In genomic region chr15:73686781-73687256, GRCh38 we compare ENCODE assay signal across 12 cellular contexts. TPM values are rescaled to one million over a fixed set of nuclear protein-coding genes. Genes with fewer than 3 reads are reported as not detected.
DNase-seq lines count a peak whose midpoint lies in the region; ATAC-seq and TF ChIP-seq lines count a peak whose summit lies in the region.
"Had no signal": no experiment of that assay in that cellular context is flagged by ENCODE, and none has a peak within 500 bp of the region (broad histone marks: within the 10 kb centered on the region; RNA-seq: fewer than 3 reads in every experiment).

No MANE protein-coding gene starts in this region.

- peaks cover 69% of the 10 kb centered on the region for H3K79me2 ChIP-seq in GM23338 (replicated peaks; ENCODE audit: insufficient read depth)

- intact Hi-C loops in sciatic nerve (cut with DNase I), result no loop called here
- intact Hi-C loops in activated CD4-positive, alpha-beta T cell treated with anti-CD3 and anti-CD28 coated beads, Interleukin-2, amount 10 ng/mL, durations not matched to agents 24 days and 14 days (cut with micrococcal nuclease), result no loop called here

- H3K27ac ChIP-seq in GM23338 (ENCODE audit: low read depth) (no peak overlapping the region), VCaP (peak overlapping the region; percentile 99; the same call in 1 of the 2 replicates)
- H3K27ac ChIP-seq: right lobe of liver had no signal

- peaks cover 42% of the 10 kb centered on the region for H4K20me1 ChIP-seq in GM23338 (replicated peaks; ENCODE audit: insufficient read depth)

- H3K27ac Mint-ChIP-seq in GM23338, result no peak overlapping the region
- no peak overlapping the region for H3K27ac Mint-ChIP-seq in activated CD4-positive, alpha-beta T cell treated with anti-CD3 and anti-CD28 coated beads, Interleukin-2, amount 10 ng/mL, durations not matched to agents 24 days and 14 days

- H2AFZ ChIP-seq in GM23338, result no peak overlapping the region

- H3K4me3 ChIP-seq in GM23338 (no peak overlapping the region), foreskin fibroblast (ENCODE audit: low read depth in 1 of 2, low read length in 2 of 2) (peak overlapping the region; percentile 89 to 90)
- H3K4me3 ChIP-seq: right lobe of liver had no signal

- H3K36me3 Mint-ChIP-seq in GM23338 (ENCODE audit: low read depth), result no peaks in the 10 kb centered on the region
- no peaks in the 10 kb centered on the region for H3K36me3 Mint-ChIP-seq in activated CD4-positive, alpha-beta T cell treated with anti-CD3 and anti-CD28 coated beads, Interleukin-2, amount 10 ng/mL, durations not matched to agents 24 days and 14 days (ENCODE audit: low read depth)

- H3K4me3 Mint-ChIP-seq in GM23338, result peak overlapping the region; percentile 83; the same call in 1 of the 3 replicates
- no peak overlapping the region for H3K4me3 Mint-ChIP-seq in activated CD4-positive, alpha-beta T cell treated with anti-CD3 and anti-CD28 coated beads, Interleukin-2, amount 10 ng/mL, durations not matched to agents 24 days and 14 days

- no peaks in the 10 kb centered on the region for H3K27me3 ChIP-seq in GM23338 (ENCODE audit: insufficient read depth)
- H3K27me3 ChIP-seq: right lobe of liver had no signal

- TF ChIP-seq CTCF in GM23338 (conservative IDR thresholded peaks at IDR 0.05; ENCODE audit: low read depth in 2 of 2) (no peak), VCaP (conservative IDR thresholded peaks at IDR 0.05) (no peak), foreskin fibroblast (IDR thresholded peaks at IDR 0.05; ENCODE audit: low read depth, low read length) (no peak)

- H3K36me3 ChIP-seq in GM23338 (ENCODE audit: insufficient read depth), result no peaks in the 10 kb centered on the region
- H3K36me3 ChIP-seq: heart right ventricle, right lobe of liver had no signal

- ATAC-seq in GM23338 (no peak), sciatic nerve (peak; percentile 11), HG03280 (IDR thresholded peaks at IDR 0.05; ENCODE audit: unreplicated experiment) (no peak)
- ATAC-seq: Panc1 had no signal

- 0 out of 2 replicates have a peak overlapping the region, but pooled peaks have one; percentile 86 for H3K4me2 ChIP-seq in GM23338

- no peaks in the 10 kb centered on the region for H3K27me3 Mint-ChIP-seq in GM23338 (ENCODE audit: insufficient read depth, low read depth, poor library complexity)
- peaks cover 45% of the 10 kb centered on the region for H3K27me3 Mint-ChIP-seq in activated CD4-positive, alpha-beta T cell treated with anti-CD3 and anti-CD28 coated beads, Interleukin-2, amount 10 ng/mL, durations not matched to agents 24 days and 14 days

- peaks cover 33% of the 10 kb centered on the region for H3K4me1 ChIP-seq in GM23338 (ENCODE audit: insufficient read depth)

- H3K9me2 ChIP-seq in GM23338 (ENCODE audit: insufficient read depth), result no peaks in the 10 kb centered on the region

- 0 out of 2 replicates have a peak, but pooled peaks cover 6% of the 10 kb centered on the region for H3F3A ChIP-seq in GM23338 (replicated peaks; ENCODE audit: low read depth)

- DNase-seq in GM23338 (ENCODE audit: low spot score), result no peak
- peak; percentile 92 to 94 for DNase-seq in foreskin fibroblast
- peak; percentile 58 for DNase-seq in sciatic nerve (ENCODE audit: low spot score)
- DNase-seq in pons (ENCODE audit: low spot score), result no peak
- DNase-seq in stimulated activated naive CD4-positive, alpha-beta T cell (lab: John Stamatoyannopoulos, UW), result no peak
- DNase-seq in activated CD4-positive, alpha-beta T cell treated with anti-CD3 and anti-CD28 coated beads, Interleukin-2, amount 10 ng/mL, durations not matched to agents 24 days and 14 days, result no peak
- DNase-seq: heart right ventricle, KG1 had no signal

- no peaks in the 10 kb centered on the region for H3K9me3 Mint-ChIP-seq in GM23338
- no peaks in the 10 kb centered on the region for H3K9me3 Mint-ChIP-seq in activated CD4-positive, alpha-beta T cell treated with anti-CD3 and anti-CD28 coated beads, Interleukin-2, amount 10 ng/mL, durations not matched to agents 24 days and 14 days

- peaks cover 32% of the 10 kb centered on the region for H3K4me1 Mint-ChIP-seq in GM23338
- peaks cover 21% of the 10 kb centered on the region for H3K4me1 Mint-ChIP-seq in activated CD4-positive, alpha-beta T cell treated with anti-CD3 and anti-CD28 coated beads, Interleukin-2, amount 10 ng/mL, durations not matched to agents 24 days and 14 days

TF ChIP-seq in GM23338, 12 proteins besides CTCF, POLR2A, EP300 and RAD21:
- no peak for TF ChIP-seq ZNF331 (CRISPR knock-in tag; IDR thresholded peaks at IDR 0.05; ENCODE audit: low read depth)
- TF ChIP-seq EZH2phosphoT487 (IDR thresholded peaks at IDR 0.05; ENCODE audit: unreplicated experiment), result no peak
- no peak for TF ChIP-seq ZNF114 (CRISPR knock-in tag; IDR thresholded peaks at IDR 0.05)
- TF ChIP-seq NANOG (IDR thresholded peaks at IDR 0.05; ENCODE audit: borderline replicate concordance), result no peak
- TF ChIP-seq ETS1 (IDR thresholded peaks at IDR 0.05), result no peak
- no peak for TF ChIP-seq POLR2AphosphoS5 (IDR thresholded peaks at IDR 0.05; ENCODE audit: low read depth)
- no peak for TF ChIP-seq CREB1 (CRISPR knock-in tag; IDR thresholded peaks at IDR 0.05; ENCODE audit: low read depth)

RNA-seq across cellular contexts. Expression of gene CD276, which starts 2.6 kb away (rescaled TPM):
- total RNA-seq in GM23338 (2014; rRNA removed; shearing (Covaris generic)), result 131 and 158 TPM in 2 replicates
- 58.3 and 60.9 TPM in 2 replicates for polyA plus RNA-seq in GM23338 (2016; fragmentation: Nextera tagmentation; extraction: Ambion mirVana)
- 47.0 TPM for total RNA-seq in sciatic nerve
- total RNA-seq in activated CD4-positive, alpha-beta T cell treated with anti-CD3 and anti-CD28 coated beads, Interleukin-2, amount 10 ng/mL, durations not matched to agents 24 days and 14 days, result 20.1 and 20.3 TPM in 2 replicates

RNA-seq across cellular contexts. Expression of gene NPTN, which starts 53.6 kb away (rescaled TPM):
- 113 and 121 TPM in 2 replicates for total RNA-seq in GM23338 (2014; rRNA removed; shearing (Covaris generic))
- polyA plus RNA-seq in GM23338 (2016; fragmentation: Nextera tagmentation; extraction: Ambion mirVana), result 53.0 and 56.3 TPM in 2 replicates
- total RNA-seq in sciatic nerve, result 85.5 TPM
- total RNA-seq in activated CD4-positive, alpha-beta T cell treated with anti-CD3 and anti-CD28 coated beads, Interleukin-2, amount 10 ng/mL, durations not matched to agents 24 days and 14 days, result 61.6 and 68.7 TPM in 2 replicates

Comparison
In these comparisons a context has a peak if more than half of its experiments do, and no peak if none do; other contexts are left out.
1. DNase-seq: peak in foreskin fibroblast (2 of 2) and sciatic nerve (single experiment); none in GM23338 (single experiment), pons (single experiment), stimulated activated naive CD4-positive, alpha-beta T cell (0 of 6) and activated CD4-positive, alpha-beta T cell treated with anti-CD3 and anti-CD28 coated beads, Interleukin-2, amount 10 ng/mL, durations not matched to agents 24 days and 14 days (single experiment).